Comparison of ENCODE assay signal across 1 cellular context in the genomic region with DNA sequence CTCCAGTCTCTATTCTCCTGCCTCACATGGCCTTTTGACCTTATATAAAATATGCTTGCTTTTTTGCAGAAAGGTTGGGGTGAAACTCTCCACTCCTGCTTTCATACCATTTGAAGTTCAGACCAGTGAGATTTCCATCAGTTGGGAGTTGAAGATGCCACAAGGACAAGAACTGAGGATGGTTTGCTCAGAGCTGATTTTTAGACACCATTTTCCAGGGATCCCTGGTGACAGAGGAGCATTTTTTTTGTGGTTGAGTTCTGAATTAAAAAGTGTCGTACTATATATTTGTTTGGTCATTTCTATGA.
TF ChIP-seq lines count a peak whose summit lies in the region.

No MANE protein-coding gene starts in this region.

TF ChIP-seq in IMR-90, 13 proteins besides CTCF, POLR2A, EP300 and RAD21 (continued from another document):
- TF ChIP-seq MAZ (IDR thresholded peaks at IDR 0.05; ENCODE audit: borderline replicate concordance, low read depth, low read length) (no peak), RFX5 (IDR thresholded peaks at IDR 0.05; ENCODE audit: low read depth, low read length) (no peak)
TF ChIP-seq in IMR-90: peak in this region for 0.
